Comparison of ENCODE assay signal across 25 cellular contexts in the genomic region with DNA sequence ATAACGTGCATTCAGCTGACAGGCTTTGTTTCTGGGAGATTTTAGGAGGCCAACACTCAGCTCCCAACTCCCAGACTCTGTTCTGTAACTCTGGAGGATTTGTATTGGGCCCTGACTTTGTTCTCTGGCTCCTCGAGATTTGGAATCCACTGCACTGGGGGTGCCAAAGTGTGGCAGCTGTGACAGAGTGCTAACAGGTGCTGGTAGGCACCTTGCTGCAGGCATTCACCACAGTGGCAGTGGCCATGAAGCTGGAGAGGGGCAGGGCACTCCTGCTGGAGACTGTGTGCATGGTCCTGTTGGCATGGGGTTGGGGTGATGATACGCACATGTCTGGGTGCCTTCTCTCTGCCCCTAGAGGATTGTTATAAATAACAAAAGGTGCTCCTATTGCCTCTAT.
"Had no signal": no experiment of that assay in that cellular context is flagged by ENCODE, and none has a peak within 500 bp of the region (broad histone marks: within the 10 kb centered on the region; RNA-seq: fewer than 3 reads in every experiment).

No MANE protein-coding gene starts in this region.

- H3K27ac Mint-ChIP-seq: natural killer cell treated with Interleukin-12 subunit alpha and Interleukin-12 subunit beta and Interleukin-15 and Interleukin-18, amount 100 ng/mL, for 72 hours; nephron progenitor cell; stimulated activated effector memory CD8-positive, alpha-beta T cell treated with anti-CD3 and anti-CD28 coated beads, Interleukin-12 subunit alpha, Interleukin-12 subunit beta, amount 100 ng/mL, for 72 hours; stimulated activated naive B cell treated with anti-CD40 and anti-IgM and Interleukin-4, amounts not matched to agents 10 μg/mL and 1 μg/mL and 100 μg/mL, for 72 hours; stimulated activated naive CD8-positive, alpha-beta T cell treated with anti-CD3 and anti-CD28 coated beads, Interleukin-15, Interleukin-2, amounts not matched to agents 100 ng/mL and 50 ng/mL, for 24 hours had no signal

- DNase-seq: nephron progenitor cell; nucleus accumbens; pancreas; psoas muscle; right cardiac atrium; right lobe of liver; sigmoid colon; small intestine; stimulated activated CD4-positive, alpha-beta T cell treated with anti-CD3 and anti-CD28 coated beads, Interleukin-15, amount 100 ng/mL, for 24 hours; stimulated activated CD4-positive, alpha-beta T cell treated with anti-CD3 and anti-CD28 coated beads, Interleukin-2, amount 100 ng/mL, for 24 hours; stimulated activated CD4-positive, alpha-beta T cell treated with anti-CD3 and anti-CD28 coated beads, Interleukin-2, amount 100 ng/mL, for 48 hours; stimulated activated CD4-positive, alpha-beta T cell treated with anti-CD3 and anti-CD28 coated beads, Interleukin-4, amount 100 ng/mL, for 24 hours; stimulated activated naive B cell treated with anti-CD40 and anti-IgM and Interleukin-4, amounts not matched to agents 10 μg/mL and 1 μg/mL and 100 μg/mL, for 72 hours; stimulated activated naive CD4-positive, alpha-beta T cell treated with Interleukin-2 at 50 U/mL for 16 hours; stomach; thyroid gland; upper lobe of left lung had no signal

- H3K36me3 Mint-ChIP-seq: stimulated activated effector memory CD8-positive, alpha-beta T cell treated with anti-CD3 and anti-CD28 coated beads, Interleukin-12 subunit alpha, Interleukin-12 subunit beta, amount 100 ng/mL, for 72 hours had no signal

- H3K9me3 ChIP-seq: neutrophil, pancreas, right lobe of liver, thyroid gland, upper lobe of left lung, vagina had no signal

- H3K27me3 Mint-ChIP-seq: natural killer cell treated with Interleukin-12 subunit alpha and Interleukin-12 subunit beta and Interleukin-15 and Interleukin-18, amount 100 ng/mL, for 72 hours; stimulated activated naive B cell treated with anti-CD40 and anti-IgM and Interleukin-4, amounts not matched to agents 10 μg/mL and 1 μg/mL and 100 μg/mL, for 72 hours; stimulated activated naive CD8-positive, alpha-beta T cell treated with anti-CD3 and anti-CD28 coated beads, Interleukin-15, Interleukin-2, amounts not matched to agents 100 ng/mL and 50 ng/mL, for 24 hours had no signal

- H3K4me3 Mint-ChIP-seq: natural killer cell treated with Interleukin-12 subunit alpha and Interleukin-12 subunit beta and Interleukin-15 and Interleukin-18, amount 100 ng/mL, for 72 hours; nephron progenitor cell; neural crest cell; stimulated activated effector memory CD8-positive, alpha-beta T cell treated with anti-CD3 and anti-CD28 coated beads, Interleukin-12 subunit alpha, Interleukin-12 subunit beta, amount 100 ng/mL, for 72 hours; stimulated activated naive B cell treated with anti-CD40 and anti-IgM and Interleukin-4, amounts not matched to agents 10 μg/mL and 1 μg/mL and 100 μg/mL, for 72 hours; stimulated activated naive CD8-positive, alpha-beta T cell treated with anti-CD3 and anti-CD28 coated beads, Interleukin-15, Interleukin-2, amounts not matched to agents 100 ng/mL and 50 ng/mL, for 24 hours had no signal

- H3K27ac ChIP-seq: neutrophil, pancreas, psoas muscle, right lobe of liver, sigmoid colon, stomach, thoracic aorta, thyroid gland, tibial nerve, upper lobe of left lung, vagina had no signal

- H3K4me1 ChIP-seq: pancreas, psoas muscle, right lobe of liver, stomach, thyroid gland, tibial nerve, upper lobe of left lung, vagina had no signal

- H3K36me3 ChIP-seq: neutrophil, pancreas, right lobe of liver, sigmoid colon, stomach, thoracic aorta, thyroid gland, tibial nerve, upper lobe of left lung, vagina had no signal

- H3K4me3 ChIP-seq: pancreas, psoas muscle, right lobe of liver, sigmoid colon, stomach, thoracic aorta, thyroid gland, tibial nerve, upper lobe of left lung, vagina had no signal

- H3K27me3 ChIP-seq: neutrophil, pancreas, right lobe of liver, sigmoid colon, stomach, thyroid gland, tibial nerve, upper lobe of left lung, vagina had no signal

- ATAC-seq: natural killer cell treated with Interleukin-12 subunit alpha and Interleukin-12 subunit beta and Interleukin-15 and Interleukin-18, amount 100 ng/mL, for 72 hours; pancreas; right cardiac atrium; right lobe of liver; stimulated activated effector memory CD8-positive, alpha-beta T cell treated with anti-CD3 and anti-CD28 coated beads, Interleukin-12 subunit alpha, Interleukin-12 subunit beta, amount 100 ng/mL, for 72 hours; stimulated activated naive B cell treated with anti-CD40 and anti-IgM and Interleukin-4, amounts not matched to agents 10 μg/mL and 1 μg/mL and 100 μg/mL, for 72 hours had no signal

- H3K4me1 Mint-ChIP-seq: neural crest cell; stimulated activated effector memory CD8-positive, alpha-beta T cell treated with anti-CD3 and anti-CD28 coated beads, Interleukin-12 subunit alpha, Interleukin-12 subunit beta, amount 100 ng/mL, for 72 hours; stimulated activated naive B cell treated with anti-CD40 and anti-IgM and Interleukin-4, amounts not matched to agents 10 μg/mL and 1 μg/mL and 100 μg/mL, for 72 hours had no signal
